In genomic region chr22:38706885-38707180, GRCh38 we compare ENCODE assay signal across 8 cellular contexts. TPM values are rescaled to one million over a fixed set of nuclear protein-coding genes. Genes with fewer than 3 reads are reported as not detected.
DNase-seq lines count a peak whose midpoint lies in the region; ATAC-seq and TF ChIP-seq lines count a peak whose summit lies in the region.

No MANE protein-coding gene starts in this region.

- H3K4me1 Mint-ChIP-seq in natural killer cell, result peaks cover 52 to 57% of the 10 kb centered on the region in 2 donors

- DNase-seq in AG10803 (ENCODE audit: low read depth), result no peak
- DNase-seq in LHCN-M2 (ENCODE audit: low read depth), result peak; percentile 10
- DNase-seq in coronary artery (ENCODE audit: low spot score), result no peak
- no peak for DNase-seq in natural killer cell
- DNase-seq in stimulated activated naive CD4-positive, alpha-beta T cell (lab: John Stamatoyannopoulos, UW), result no peak
- DNase-seq in SW480 (ENCODE audit: low spot score), result no peak
- no peak for DNase-seq in cortex of kidney (lab: John Stamatoyannopoulos, UW)

- intact Hi-C loops in natural killer cell (cut with micrococcal nuclease), result loop anchor here (5.0 kb wide), 1 partner anchor 525 kb away; the partner anchor contains the start of gene PLA2G6

- peak overlapping the region; percentile 90 to 95 for H3K27ac Mint-ChIP-seq in natural killer cell

- H3K27me3 Mint-ChIP-seq in natural killer cell (ENCODE audit: low read depth in 2 of 2), result no peaks in the 10 kb centered on the region

- no peaks in the 10 kb centered on the region for H3K36me3 Mint-ChIP-seq in natural killer cell

- no peak for TF ChIP-seq CTCF in AG10803 (conservative IDR thresholded peaks at IDR 0.05; ENCODE audit: low read length)
- no peak for TF ChIP-seq CTCF in coronary artery (IDR thresholded peaks at IDR 0.05)
- TF ChIP-seq CTCF in natural killer cell (IDR thresholded peaks at IDR 0.05), result no peak

- H3K4me3 Mint-ChIP-seq in natural killer cell, result peak overlapping the region; percentile 91

- ATAC-seq in natural killer cell, result no peak
- no peak for ATAC-seq in HG03025 (IDR thresholded peaks at IDR 0.05; ENCODE audit: low FRiP score, unreplicated experiment)

- H3K9me3 Mint-ChIP-seq in natural killer cell, result no peaks in the 10 kb centered on the region

- H3K4me3 ChIP-seq in AG10803 (ENCODE audit: low read length) (peak overlapping the region; percentile 85), coronary artery (peak overlapping the region; percentile 98)

- H3K27ac ChIP-seq in coronary artery, result peak overlapping the region; percentile 90 to 97

RNA-seq across cellular contexts. Expression of gene GTPBP1, which starts 1.1 kb away (rescaled TPM):
- 24.5 and 26.4 TPM in 2 replicates for total RNA-seq in LHCN-M2 (2014; rRNA removed)
- 20.5 TPM for polyA plus RNA-seq in LHCN-M2 (2012)
- 100 to 1,000 TPM; 236 to 259 (median 249) TPM for total RNA-seq in natural killer cell

RNA-seq across cellular contexts. Expression of gene JOSD1, which starts 6.1 kb away (rescaled TPM):
- total RNA-seq in LHCN-M2 (2014; rRNA removed) (54.6 and 65.0 TPM in 2 replicates), natural killer cell (100 to 1,000 TPM; 123 to 165 (median 128) TPM)
- 33.3 TPM for polyA plus RNA-seq in LHCN-M2 (2012)

RNA-seq across cellular contexts. Expression of gene TOMM22, which starts 25.1 kb away (rescaled TPM):
- total RNA-seq in LHCN-M2 (2014; rRNA removed) (60.9 and 74.1 TPM in 2 replicates), natural killer cell (10 to 100 TPM; 45.9 to 50.6 (median 47.5) TPM)
- polyA plus RNA-seq in LHCN-M2 (2012), result 66.0 TPM

RNA-seq across cellular contexts. Expression of gene SUN2, which starts 49.0 kb away (rescaled TPM):
- 136 and 140 TPM in 2 replicates for total RNA-seq in LHCN-M2 (2014; rRNA removed)
- polyA plus RNA-seq in LHCN-M2 (2012), result 58.4 TPM
- 1,000 to 10,000 TPM in 1 of 3 donors, 100 to 1,000 TPM in 2; 882 to 1,056 (median 886) TPM for total RNA-seq in natural killer cell

RNA-seq across cellular contexts. Expression of gene CBY1, which starts 50.4 kb away (rescaled TPM):
- 12.4 and 16.4 TPM in 2 replicates for total RNA-seq in LHCN-M2 (2014; rRNA removed)
- 27.2 TPM for polyA plus RNA-seq in LHCN-M2 (2012)
- total RNA-seq in natural killer cell, result 10 to 100 TPM in 2 of 3 donors, 1 to 10 TPM in 1; 8.2 to 10.9 (median 10.8) TPM
